Comparison of ENCODE assay signal across 1 cellular context in the genomic region with DNA sequence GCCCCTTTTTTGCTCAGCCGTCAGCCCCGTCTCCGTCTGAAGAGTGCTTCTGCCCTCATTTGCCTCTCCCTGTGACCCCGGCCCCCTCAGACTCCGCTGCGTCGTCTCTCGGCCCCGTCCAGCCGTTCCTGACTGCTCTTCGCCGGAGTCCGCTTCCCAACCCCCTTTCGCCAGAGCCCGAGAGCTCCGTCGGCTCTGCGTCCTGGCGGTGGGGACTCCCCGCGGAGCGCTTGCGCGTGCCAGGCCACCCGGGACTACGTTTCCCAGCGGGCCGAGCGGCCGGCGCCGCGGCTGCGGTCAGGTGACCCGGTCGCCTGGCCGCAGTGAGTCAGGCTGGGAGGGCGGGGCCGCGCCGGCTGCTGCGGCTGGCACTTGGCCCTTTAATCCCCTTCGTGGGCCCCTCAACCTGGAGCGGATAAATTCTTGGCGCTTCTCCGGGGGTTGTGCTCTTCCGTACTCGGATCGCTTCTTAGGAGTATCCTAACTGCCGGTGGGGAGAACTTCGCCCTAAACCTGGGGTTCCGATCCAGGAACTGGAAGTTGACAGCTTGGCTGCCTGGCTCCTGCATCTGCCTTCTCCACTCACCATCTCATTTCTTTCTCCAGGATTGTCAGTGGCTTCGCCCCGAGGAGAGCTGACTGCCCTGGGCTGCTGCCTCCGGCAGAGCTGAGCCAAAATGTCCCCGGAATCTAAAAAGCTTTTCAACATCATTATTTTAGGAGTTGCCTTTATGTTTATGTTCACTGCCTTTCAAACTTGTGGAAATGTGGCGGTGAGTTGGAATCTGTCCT.
TF ChIP-seq lines count a peak whose summit lies in the region.

A gene (plus strand): TSS at position 444 of the 792 bp plus-strand sequence. CDS start 234 bp downstream, at position 678.

TF ChIP-seq in HepG2, 621 proteins besides CTCF, POLR2A, EP300 and RAD21 (continued from another document and continues in another):
- TF ChIP-seq, protein P1, sequence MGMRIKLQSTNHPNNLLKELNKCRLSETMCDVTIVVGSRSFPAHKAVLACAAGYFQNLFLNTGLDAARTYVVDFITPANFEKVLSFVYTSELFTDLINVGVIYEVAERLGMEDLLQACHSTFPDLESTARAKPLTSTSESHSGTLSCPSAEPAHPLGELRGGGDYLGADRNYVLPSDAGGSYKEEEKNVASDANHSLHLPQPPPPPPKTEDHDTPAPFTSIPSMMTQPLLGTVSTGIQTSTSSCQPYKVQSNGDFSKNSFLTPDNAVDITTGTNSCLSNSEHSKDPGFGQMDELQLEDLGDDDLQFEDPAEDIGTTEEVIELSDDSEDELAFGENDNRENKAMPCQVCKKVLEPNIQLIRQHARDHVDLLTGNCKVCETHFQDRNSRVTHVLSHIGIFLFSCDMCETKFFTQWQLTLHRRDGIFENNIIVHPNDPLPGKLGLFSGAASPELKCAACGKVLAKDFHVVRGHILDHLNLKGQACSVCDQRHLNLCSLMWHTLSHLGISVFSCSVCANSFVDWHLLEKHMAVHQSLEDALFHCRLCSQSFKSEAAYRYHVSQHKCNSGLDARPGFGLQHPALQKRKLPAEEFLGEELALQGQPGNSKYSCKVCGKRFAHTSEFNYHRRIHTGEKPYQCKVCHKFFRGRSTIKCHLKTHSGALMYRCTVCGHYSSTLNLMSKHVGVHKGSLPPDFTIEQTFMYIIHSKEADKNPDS (CRISPR knock-in tag; IDR thresholded peaks at IDR 0.05): 0 out of 2 replicates have a peak, but pooled peaks have one; percentile 49
- TF ChIP-seq NFATC3 (CRISPR knock-in tag; IDR thresholded peaks at IDR 0.05): no peak
- TF ChIP-seq KDM2A (CRISPR knock-in tag; IDR thresholded peaks at IDR 0.05; ENCODE audit: borderline replicate concordance, low read depth): peak; percentile 14
- TF ChIP-seq RCOR2 (CRISPR knock-in tag; IDR thresholded peaks at IDR 0.05): no peak
- TF ChIP-seq SIX1 (CRISPR knock-in tag; IDR thresholded peaks at IDR 0.05; ENCODE audit: borderline replicate concordance): no peak
- TF ChIP-seq, protein P2, sequence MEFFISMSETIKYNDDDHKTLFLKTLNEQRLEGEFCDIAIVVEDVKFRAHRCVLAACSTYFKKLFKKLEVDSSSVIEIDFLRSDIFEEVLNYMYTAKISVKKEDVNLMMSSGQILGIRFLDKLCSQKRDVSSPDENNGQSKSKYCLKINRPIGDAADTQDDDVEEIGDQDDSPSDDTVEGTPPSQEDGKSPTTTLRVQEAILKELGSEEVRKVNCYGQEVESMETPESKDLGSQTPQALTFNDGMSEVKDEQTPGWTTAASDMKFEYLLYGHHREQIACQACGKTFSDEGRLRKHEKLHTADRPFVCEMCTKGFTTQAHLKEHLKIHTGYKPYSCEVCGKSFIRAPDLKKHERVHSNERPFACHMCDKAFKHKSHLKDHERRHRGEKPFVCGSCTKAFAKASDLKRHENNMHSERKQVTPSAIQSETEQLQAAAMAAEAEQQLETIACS (CRISPR knock-in tag; IDR thresholded peaks at IDR 0.05): peak; percentile 67
- TF ChIP-seq, protein P3, sequence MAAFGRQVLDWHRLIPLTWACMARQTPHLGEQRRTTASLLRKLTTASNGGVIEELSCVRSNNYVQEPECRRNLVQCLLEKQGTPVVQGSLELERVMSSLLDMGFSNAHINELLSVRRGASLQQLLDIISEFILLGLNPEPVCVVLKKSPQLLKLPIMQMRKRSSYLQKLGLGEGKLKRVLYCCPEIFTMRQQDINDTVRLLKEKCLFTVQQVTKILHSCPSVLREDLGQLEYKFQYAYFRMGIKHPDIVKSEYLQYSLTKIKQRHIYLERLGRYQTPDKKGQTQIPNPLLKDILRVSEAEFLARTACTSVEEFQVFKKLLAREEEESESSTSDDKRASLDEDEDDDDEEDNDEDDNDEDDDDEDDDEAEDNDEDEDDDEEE (CRISPR knock-in tag; IDR thresholded peaks at IDR 0.05): peak; percentile 93
- TF ChIP-seq ESRRA (CRISPR knock-in tag; IDR thresholded peaks at IDR 0.05; ENCODE audit: low read depth): 0 out of 2 replicates have a peak, but pooled peaks have one; percentile 6
- no peak for TF ChIP-seq TCF7 (IDR thresholded peaks at IDR 0.05; ENCODE audit: low read depth)
- TF ChIP-seq, protein P4, sequence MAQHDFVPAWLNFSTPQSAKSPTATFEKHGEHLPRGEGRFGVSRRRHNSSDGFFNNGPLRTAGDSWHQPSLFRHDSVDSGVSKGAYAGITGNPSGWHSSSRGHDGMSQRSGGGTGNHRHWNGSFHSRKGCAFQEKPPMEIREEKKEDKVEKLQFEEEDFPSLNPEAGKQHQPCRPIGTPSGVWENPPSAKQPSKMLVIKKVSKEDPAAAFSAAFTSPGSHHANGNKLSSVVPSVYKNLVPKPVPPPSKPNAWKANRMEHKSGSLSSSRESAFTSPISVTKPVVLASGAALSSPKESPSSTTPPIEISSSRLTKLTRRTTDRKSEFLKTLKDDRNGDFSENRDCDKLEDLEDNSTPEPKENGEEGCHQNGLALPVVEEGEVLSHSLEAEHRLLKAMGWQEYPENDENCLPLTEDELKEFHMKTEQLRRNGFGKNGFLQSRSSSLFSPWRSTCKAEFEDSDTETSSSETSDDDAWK (CRISPR knock-in tag; IDR thresholded peaks at IDR 0.05): no peak
- no peak; the same call in 1 of the 2 replicates for TF ChIP-seq KMT2B (CRISPR knock-in tag; IDR thresholded peaks at IDR 0.05)
- no peak for TF ChIP-seq ZNF468 (CRISPR knock-in tag; IDR thresholded peaks at IDR 0.05)
- TF ChIP-seq U2AF1 (optimal IDR thresholded peaks at IDR 0.05; ENCODE audit: low read depth, low read length): peak; percentile 20
- TF ChIP-seq ZNF350 (CRISPR knock-in tag; IDR thresholded peaks at IDR 0.05; ENCODE audit: borderline replicate concordance, low read depth): peak; percentile 63
- 0 out of 2 replicates have a peak, but pooled peaks have one; percentile 8 for TF ChIP-seq RFXAP (CRISPR knock-in tag; IDR thresholded peaks at IDR 0.05; ENCODE audit: borderline replicate concordance)
- TF ChIP-seq ZSCAN9 (CRISPR knock-in tag; IDR thresholded peaks at IDR 0.05; ENCODE audit: borderline replicate concordance): no peak; the same call in none of the 2 replicates
- no peak for TF ChIP-seq ZNF782 (CRISPR knock-in tag; IDR thresholded peaks at IDR 0.05; ENCODE audit: borderline replicate concordance)
- TF ChIP-seq, protein P5, sequence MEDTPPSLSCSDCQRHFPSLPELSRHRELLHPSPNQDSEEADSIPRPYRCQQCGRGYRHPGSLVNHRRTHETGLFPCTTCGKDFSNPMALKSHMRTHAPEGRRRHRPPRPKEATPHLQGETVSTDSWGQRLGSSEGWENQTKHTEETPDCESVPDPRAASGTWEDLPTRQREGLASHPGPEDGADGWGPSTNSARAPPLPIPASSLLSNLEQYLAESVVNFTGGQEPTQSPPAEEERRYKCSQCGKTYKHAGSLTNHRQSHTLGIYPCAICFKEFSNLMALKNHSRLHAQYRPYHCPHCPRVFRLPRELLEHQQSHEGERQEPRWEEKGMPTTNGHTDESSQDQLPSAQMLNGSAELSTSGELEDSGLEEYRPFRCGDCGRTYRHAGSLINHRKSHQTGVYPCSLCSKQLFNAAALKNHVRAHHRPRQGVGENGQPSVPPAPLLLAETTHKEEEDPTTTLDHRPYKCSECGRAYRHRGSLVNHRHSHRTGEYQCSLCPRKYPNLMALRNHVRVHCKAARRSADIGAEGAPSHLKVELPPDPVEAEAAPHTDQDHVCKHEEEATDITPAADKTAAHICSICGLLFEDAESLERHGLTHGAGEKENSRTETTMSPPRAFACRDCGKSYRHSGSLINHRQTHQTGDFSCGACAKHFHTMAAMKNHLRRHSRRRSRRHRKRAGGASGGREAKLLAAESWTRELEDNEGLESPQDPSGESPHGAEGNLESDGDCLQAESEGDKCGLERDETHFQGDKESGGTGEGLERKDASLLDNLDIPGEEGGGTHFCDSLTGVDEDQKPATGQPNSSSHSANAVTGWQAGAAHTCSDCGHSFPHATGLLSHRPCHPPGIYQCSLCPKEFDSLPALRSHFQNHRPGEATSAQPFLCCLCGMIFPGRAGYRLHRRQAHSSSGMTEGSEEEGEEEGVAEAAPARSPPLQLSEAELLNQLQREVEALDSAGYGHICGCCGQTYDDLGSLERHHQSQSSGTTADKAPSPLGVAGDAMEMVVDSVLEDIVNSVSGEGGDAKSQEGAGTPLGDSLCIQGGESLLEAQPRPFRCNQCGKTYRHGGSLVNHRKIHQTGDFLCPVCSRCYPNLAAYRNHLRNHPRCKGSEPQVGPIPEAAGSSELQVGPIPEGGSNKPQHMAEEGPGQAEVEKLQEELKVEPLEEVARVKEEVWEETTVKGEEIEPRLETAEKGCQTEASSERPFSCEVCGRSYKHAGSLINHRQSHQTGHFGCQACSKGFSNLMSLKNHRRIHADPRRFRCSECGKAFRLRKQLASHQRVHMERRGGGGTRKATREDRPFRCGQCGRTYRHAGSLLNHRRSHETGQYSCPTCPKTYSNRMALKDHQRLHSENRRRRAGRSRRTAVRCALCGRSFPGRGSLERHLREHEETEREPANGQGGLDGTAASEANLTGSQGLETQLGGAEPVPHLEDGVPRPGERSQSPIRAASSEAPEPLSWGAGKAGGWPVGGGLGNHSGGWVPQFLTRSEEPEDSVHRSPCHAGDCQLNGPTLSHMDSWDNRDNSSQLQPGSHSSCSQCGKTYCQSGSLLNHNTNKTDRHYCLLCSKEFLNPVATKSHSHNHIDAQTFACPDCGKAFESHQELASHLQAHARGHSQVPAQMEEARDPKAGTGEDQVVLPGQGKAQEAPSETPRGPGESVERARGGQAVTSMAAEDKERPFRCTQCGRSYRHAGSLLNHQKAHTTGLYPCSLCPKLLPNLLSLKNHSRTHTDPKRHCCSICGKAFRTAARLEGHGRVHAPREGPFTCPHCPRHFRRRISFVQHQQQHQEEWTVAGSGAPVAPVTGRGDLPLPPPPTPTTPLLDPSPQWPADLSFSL (CRISPR knock-in tag; IDR thresholded peaks at IDR 0.05): no peak; the same call in 1 of the 2 replicates
- TF ChIP-seq KDM3A (CRISPR knock-in tag; IDR thresholded peaks at IDR 0.05; ENCODE audit: low read depth): no peak; the same call in 1 of the 2 replicates
- TF ChIP-seq, protein P6, sequence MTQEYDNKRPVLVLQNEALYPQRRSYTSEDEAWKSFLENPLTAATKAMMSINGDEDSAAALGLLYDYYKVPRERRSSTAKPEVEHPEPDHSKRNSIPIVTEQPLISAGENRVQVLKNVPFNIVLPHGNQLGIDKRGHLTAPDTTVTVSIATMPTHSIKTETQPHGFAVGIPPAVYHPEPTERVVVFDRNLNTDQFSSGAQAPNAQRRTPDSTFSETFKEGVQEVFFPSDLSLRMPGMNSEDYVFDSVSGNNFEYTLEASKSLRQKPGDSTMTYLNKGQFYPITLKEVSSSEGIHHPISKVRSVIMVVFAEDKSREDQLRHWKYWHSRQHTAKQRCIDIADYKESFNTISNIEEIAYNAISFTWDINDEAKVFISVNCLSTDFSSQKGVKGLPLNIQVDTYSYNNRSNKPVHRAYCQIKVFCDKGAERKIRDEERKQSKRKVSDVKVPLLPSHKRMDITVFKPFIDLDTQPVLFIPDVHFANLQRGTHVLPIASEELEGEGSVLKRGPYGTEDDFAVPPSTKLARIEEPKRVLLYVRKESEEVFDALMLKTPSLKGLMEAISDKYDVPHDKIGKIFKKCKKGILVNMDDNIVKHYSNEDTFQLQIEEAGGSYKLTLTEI (CRISPR knock-in tag; conservative IDR thresholded peaks at IDR 0.05): no peak
- no peak for TF ChIP-seq ONECUT2 (CRISPR knock-in tag; IDR thresholded peaks at IDR 0.05)
- no peak for TF ChIP-seq CENPX (CRISPR knock-in tag; IDR thresholded peaks at IDR 0.05)
- TF ChIP-seq RNF2 (conservative IDR thresholded peaks at IDR 0.05; ENCODE audit: low read depth): peak; percentile 78; the same call in 1 of the 2 replicates
- TF ChIP-seq ZFP82 (CRISPR knock-in tag; IDR thresholded peaks at IDR 0.05; ENCODE audit: borderline replicate concordance): peak; percentile 69; the same call in 1 of the 2 replicates
- no peak for TF ChIP-seq HHEX (CRISPR knock-in tag; IDR thresholded peaks at IDR 0.05)
- TF ChIP-seq MIER3 (CRISPR knock-in tag; IDR thresholded peaks at IDR 0.05; ENCODE audit: borderline replicate concordance): peak; percentile 56; the same call in 1 of the 2 replicates
- TF ChIP-seq, protein P7, sequence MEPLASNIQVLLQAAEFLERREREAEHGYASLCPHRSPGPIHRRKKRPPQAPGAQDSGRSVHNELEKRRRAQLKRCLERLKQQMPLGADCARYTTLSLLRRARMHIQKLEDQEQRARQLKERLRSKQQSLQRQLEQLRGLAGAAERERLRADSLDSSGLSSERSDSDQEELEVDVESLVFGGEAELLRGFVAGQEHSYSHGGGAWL (CRISPR knock-in tag; IDR thresholded peaks at IDR 0.05): no peak
- 0 out of 2 replicates have a peak, but pooled peaks have one; percentile 61 for TF ChIP-seq NR3C1 (CRISPR knock-in tag; IDR thresholded peaks at IDR 0.05)
- TF ChIP-seq, protein P8, sequence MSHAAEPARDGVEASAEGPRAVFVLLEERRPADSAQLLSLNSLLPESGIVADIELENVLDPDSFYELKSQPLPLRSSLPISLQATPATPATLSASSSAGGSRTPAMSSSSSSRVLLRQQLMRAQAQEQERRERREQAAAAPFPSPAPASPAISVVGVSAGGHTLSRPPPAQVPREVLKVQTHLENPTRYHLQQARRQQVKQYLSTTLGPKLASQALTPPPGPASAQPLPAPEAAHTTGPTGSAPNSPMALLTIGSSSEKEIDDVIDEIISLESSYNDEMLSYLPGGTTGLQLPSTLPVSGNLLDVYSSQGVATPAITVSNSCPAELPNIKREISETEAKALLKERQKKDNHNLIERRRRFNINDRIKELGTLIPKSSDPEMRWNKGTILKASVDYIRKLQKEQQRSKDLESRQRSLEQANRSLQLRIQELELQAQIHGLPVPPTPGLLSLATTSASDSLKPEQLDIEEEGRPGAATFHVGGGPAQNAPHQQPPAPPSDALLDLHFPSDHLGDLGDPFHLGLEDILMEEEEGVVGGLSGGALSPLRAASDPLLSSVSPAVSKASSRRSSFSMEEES (CRISPR knock-in tag; IDR thresholded peaks at IDR 0.05): peak; percentile 88
- TF ChIP-seq, protein P9, sequence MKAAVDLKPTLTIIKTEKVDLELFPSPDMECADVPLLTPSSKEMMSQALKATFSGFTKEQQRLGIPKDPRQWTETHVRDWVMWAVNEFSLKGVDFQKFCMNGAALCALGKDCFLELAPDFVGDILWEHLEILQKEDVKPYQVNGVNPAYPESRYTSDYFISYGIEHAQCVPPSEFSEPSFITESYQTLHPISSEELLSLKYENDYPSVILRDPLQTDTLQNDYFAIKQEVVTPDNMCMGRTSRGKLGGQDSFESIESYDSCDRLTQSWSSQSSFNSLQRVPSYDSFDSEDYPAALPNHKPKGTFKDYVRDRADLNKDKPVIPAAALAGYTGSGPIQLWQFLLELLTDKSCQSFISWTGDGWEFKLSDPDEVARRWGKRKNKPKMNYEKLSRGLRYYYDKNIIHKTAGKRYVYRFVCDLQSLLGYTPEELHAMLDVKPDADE (CRISPR knock-in tag; IDR thresholded peaks at IDR 0.05): peak; percentile 85; the same call in 1 of the 2 replicates
- TF ChIP-seq, protein P10, sequence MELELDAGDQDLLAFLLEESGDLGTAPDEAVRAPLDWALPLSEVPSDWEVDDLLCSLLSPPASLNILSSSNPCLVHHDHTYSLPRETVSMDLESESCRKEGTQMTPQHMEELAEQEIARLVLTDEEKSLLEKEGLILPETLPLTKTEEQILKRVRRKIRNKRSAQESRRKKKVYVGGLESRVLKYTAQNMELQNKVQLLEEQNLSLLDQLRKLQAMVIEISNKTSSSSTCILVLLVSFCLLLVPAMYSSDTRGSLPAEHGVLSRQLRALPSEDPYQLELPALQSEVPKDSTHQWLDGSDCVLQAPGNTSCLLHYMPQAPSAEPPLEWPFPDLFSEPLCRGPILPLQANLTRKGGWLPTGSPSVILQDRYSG (CRISPR knock-in tag; IDR thresholded peaks at IDR 0.05): no peak
- TF ChIP-seq HOXA5 (CRISPR knock-in tag; IDR thresholded peaks at IDR 0.05): no peak
- TF ChIP-seq ZNF761 (CRISPR knock-in tag; conservative IDR thresholded peaks at IDR 0.05): peak; percentile 95
